Comparison of ENCODE assay signal across 24 cellular contexts in the genomic region with DNA sequence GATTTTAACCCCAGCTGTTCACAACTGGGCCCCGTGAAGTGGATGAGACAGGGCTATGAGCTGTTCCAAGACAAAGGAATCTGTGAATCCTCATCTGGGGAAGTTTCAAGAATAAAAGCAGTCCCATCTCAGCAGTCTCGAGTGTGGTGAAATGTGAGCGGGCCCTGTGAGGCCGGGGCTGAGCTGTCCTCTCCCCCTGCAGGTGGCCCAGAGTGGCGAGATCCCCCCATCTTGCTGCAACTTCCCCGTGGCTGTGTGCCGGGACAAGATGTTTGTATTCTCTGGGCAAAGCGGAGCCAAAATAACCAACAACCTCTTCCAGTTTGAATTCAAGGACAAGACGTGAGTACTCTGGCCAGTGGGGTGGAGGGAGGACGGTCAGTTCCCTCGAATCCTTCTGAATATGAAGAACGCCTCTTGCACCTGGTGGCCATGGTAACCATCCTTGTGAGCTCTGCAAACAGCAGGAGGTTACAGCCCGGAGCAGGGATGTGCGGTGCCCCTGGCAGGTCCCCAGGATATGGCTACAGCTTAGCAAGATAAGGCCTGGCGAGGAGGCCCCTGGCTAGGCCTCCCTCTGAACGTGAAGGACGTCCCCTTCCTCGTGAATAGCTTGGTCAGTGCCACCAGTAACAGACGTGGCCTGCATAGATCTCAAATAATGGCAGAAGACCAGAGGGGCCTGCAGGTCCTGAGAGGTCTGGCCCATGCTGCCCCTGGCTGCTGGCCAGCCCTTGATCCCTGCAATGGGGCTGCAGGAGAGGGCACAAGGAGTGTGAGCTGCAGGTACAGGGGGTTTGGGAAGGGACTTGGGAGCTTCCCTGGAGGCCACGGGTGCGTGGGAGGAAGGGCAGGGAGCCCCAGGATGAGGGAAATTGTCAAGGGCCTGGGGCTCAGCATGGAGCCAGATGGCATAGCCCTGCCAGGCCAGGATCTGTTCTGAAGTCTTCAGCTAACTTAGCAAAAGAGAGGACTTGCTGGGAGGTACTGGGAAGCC. TPM values are rescaled to one million over a fixed set of nuclear protein-coding genes. Genes with fewer than 3 reads are reported as not detected.
DNase-seq lines count a peak whose midpoint lies in the region; ATAC-seq, FAIRE-seq and TF ChIP-seq lines count a peak whose summit lies in the region.
"Had no signal": no experiment of that assay in that cellular context is flagged by ENCODE, and none has a peak within 500 bp of the region (broad histone marks: within the 10 kb centered on the region; RNA-seq: fewer than 3 reads in every experiment).

No MANE protein-coding gene starts in this region.

- no peaks in the 10 kb centered on the region for H3K9me3 ChIP-seq in neural progenitor cell (ENCODE audit: low read depth)
- H3K9me3 ChIP-seq: Caco-2 had no signal

- peak; percentile 16 for TF ChIP-seq CTCF in astrocyte of the spinal cord (IDR thresholded peaks at IDR 0.05; ENCODE audit: low read depth, low read length)
- no peak for TF ChIP-seq CTCF in neural progenitor cell (IDR thresholded peaks at IDR 0.05)
- TF ChIP-seq CTCF in D721Med (IDR thresholded peaks at IDR 0.05; ENCODE audit: insufficient read depth, missing control alignments) = no peak

- FAIRE-seq in D721Med (lab: Jason Lieb, UNC) = no peak
- FAIRE-seq: RCC 7860 had no signal

- H3K4me1 ChIP-seq in neural progenitor cell = no peaks in the 10 kb centered on the region
- H3K4me1 ChIP-seq: Caco-2 had no signal

- DNase-seq in activated naive CD8-positive, alpha-beta T cell treated with anti-CD3 and anti-CD28 coated beads, Interleukin-2, amount 50 U/mL, for 24 hours = no peak
- DNase-seq in astrocyte of the spinal cord (ENCODE audit: low read depth, low spot score) (no peak), neural progenitor cell (ENCODE audit: low spot score) (no peak), NCI-H82 treated with DMSO at 0.1 percent for 48 hours (lab: John Stamatoyannopoulos, UW; ENCODE audit: unreplicated experiment) (no peak), NCI-H146 treated with DMSO at 0.1 percent for 48 hours (lab: John Stamatoyannopoulos, UW; ENCODE audit: unreplicated experiment) (no peak), D721Med (ENCODE audit: insufficient read length, low spot score) (no peak)
- DNase-seq: Caco-2; CD4-positive, alpha-beta T cell; DMS153; GDM1; GM23248; KBM-7; NCI-H1105; NCI-H1694; NCI-H2081 treated with DMSO at 0.1 percent for 48 hours; NCI-H446 treated with DMSO at 0.1 percent for 48 hours; NCI-H69; SHP77 had no signal

- H2AFZ ChIP-seq in neural progenitor cell (replicated peaks) = no peak overlapping the region
- H2AFZ ChIP-seq: GM23248 had no signal

- H3K36me3 ChIP-seq in neural progenitor cell = no peaks in the 10 kb centered on the region

- no peak for ATAC-seq in activated naive CD8-positive, alpha-beta T cell treated with anti-CD3 and anti-CD28 coated beads, Interleukin-2, amount 50 U/mL, for 24 hours
- ATAC-seq: HCT116 had no signal

- no peak overlapping the region for H3K4me2 ChIP-seq in neural progenitor cell

- in situ Hi-C loops in astrocyte of the spinal cord (cut with HindIII; ENCODE audit: low sequenced_read_pairs) = no loop called here

- H3K36me3 Mint-ChIP-seq in activated naive CD8-positive, alpha-beta T cell = peaks cover 6% of the 10 kb centered on the region
- H3K36me3 Mint-ChIP-seq in activated naive CD8-positive, alpha-beta T cell treated with anti-CD3 and anti-CD28 coated beads, Interleukin-2, amount 50 U/mL, for 24 hours (ENCODE audit: low read depth) = peaks cover 13% of the 10 kb centered on the region
- H3K36me3 Mint-ChIP-seq in neural progenitor cell = peaks cover 7% of the 10 kb centered on the region

- H3K4me3 ChIP-seq in astrocyte of the spinal cord (ENCODE audit: low read depth, low read length) (no peak overlapping the region), neural progenitor cell (no peak overlapping the region)
- H3K4me3 ChIP-seq: GM23248 had no signal

- H3K9ac ChIP-seq in neural progenitor cell = no peak overlapping the region
- H3K9ac ChIP-seq: GM23248 had no signal

- H3K4me1 Mint-ChIP-seq in activated naive CD8-positive, alpha-beta T cell (ENCODE audit: low read depth) = peaks cover 4% of the 10 kb centered on the region
- H3K4me1 Mint-ChIP-seq in activated naive CD8-positive, alpha-beta T cell treated with anti-CD3 and anti-CD28 coated beads, Interleukin-2, amount 50 U/mL, for 24 hours = no peaks in the 10 kb centered on the region
- peaks cover 3% of the 10 kb centered on the region for H3K4me1 Mint-ChIP-seq in neural progenitor cell
- H3K4me1 Mint-ChIP-seq: B cell had no signal

- no peak overlapping the region for H3K27ac Mint-ChIP-seq in activated naive CD8-positive, alpha-beta T cell
- H3K27ac Mint-ChIP-seq in activated naive CD8-positive, alpha-beta T cell treated with anti-CD3 and anti-CD28 coated beads, Interleukin-2, amount 50 U/mL, for 24 hours = no peak overlapping the region
- peak overlapping the region; percentile 59 for H3K27ac Mint-ChIP-seq in neural progenitor cell
- H3K27ac Mint-ChIP-seq: CD4-positive, alpha-beta T cell had no signal

- no peaks in the 10 kb centered on the region for H3F3A ChIP-seq in neural progenitor cell (ENCODE audit: low read depth)

- no peaks in the 10 kb centered on the region for H4K20me1 ChIP-seq in neural progenitor cell (ENCODE audit: low read depth)

- H3K27me3 ChIP-seq in neural progenitor cell = no peaks in the 10 kb centered on the region

- H3K27me3 Mint-ChIP-seq in activated naive CD8-positive, alpha-beta T cell = no peaks in the 10 kb centered on the region
- no peaks in the 10 kb centered on the region for H3K27me3 Mint-ChIP-seq in activated naive CD8-positive, alpha-beta T cell treated with anti-CD3 and anti-CD28 coated beads, Interleukin-2, amount 50 U/mL, for 24 hours
- H3K27me3 Mint-ChIP-seq in neural progenitor cell (ENCODE audit: insufficient read depth, low read depth) = no peaks in the 10 kb centered on the region
- H3K27me3 Mint-ChIP-seq: B cell; CD4-positive, alpha-beta T cell had no signal

- H3K9me3 Mint-ChIP-seq in activated naive CD8-positive, alpha-beta T cell (ENCODE audit: low read depth) = no peaks in the 10 kb centered on the region
- H3K9me3 Mint-ChIP-seq in activated naive CD8-positive, alpha-beta T cell treated with anti-CD3 and anti-CD28 coated beads, Interleukin-2, amount 50 U/mL, for 24 hours = no peaks in the 10 kb centered on the region
- no peaks in the 10 kb centered on the region for H3K9me3 Mint-ChIP-seq in neural progenitor cell
- H3K9me3 Mint-ChIP-seq: CD4-positive, alpha-beta T cell had no signal

- H3K79me2 ChIP-seq in neural progenitor cell (ENCODE audit: low read depth) = no peaks in the 10 kb centered on the region

- H3K27ac ChIP-seq in neural progenitor cell = no peak overlapping the region
- H3K27ac ChIP-seq: GM23248 had no signal

- peak overlapping the region; percentile 7 for H3K4me3 Mint-ChIP-seq in activated naive CD8-positive, alpha-beta T cell
- H3K4me3 Mint-ChIP-seq in activated naive CD8-positive, alpha-beta T cell treated with anti-CD3 and anti-CD28 coated beads, Interleukin-2, amount 50 U/mL, for 24 hours = no peak overlapping the region
- H3K4me3 Mint-ChIP-seq in neural progenitor cell = no peak overlapping the region
- H3K4me3 Mint-ChIP-seq: B cell; CD4-positive, alpha-beta T cell had no signal

RNA-seq across cellular contexts. Expression of a gene that starts 8.4 kb away (rescaled TPM):
- total RNA-seq in neural progenitor cell (ENCODE audit: low replicate concordance) = 21.9 and 39.4 TPM in 2 replicates

RNA-seq across cellular contexts. Expression of a gene that starts 11.4 kb away (rescaled TPM):
- 14.7 and 29.2 TPM in 2 replicates for total RNA-seq in neural progenitor cell (ENCODE audit: low replicate concordance)

RNA-seq across cellular contexts. Expression of a gene that starts 23.4 kb away (rescaled TPM):
- total RNA-seq in neural progenitor cell (ENCODE audit: low replicate concordance) = 4.3 and 12.0 TPM in 2 replicates

RNA-seq across cellular contexts. Expression of a gene that starts 24.5 kb away (rescaled TPM):
- 0.36 and 0.53 TPM in 2 replicates for total RNA-seq in neural progenitor cell (ENCODE audit: low replicate concordance)

RNA-seq across cellular contexts. Expression of a gene that starts 41.9 kb away (rescaled TPM):
- total RNA-seq in neural progenitor cell (ENCODE audit: low replicate concordance) = 0.34 TPM in 1 of 2 replicates, not detected in the other
- total RNA-seq: A172; B cell; CD4-positive, alpha-beta T cell; Daoy; GM23248 had no signal
